In genomic region chr1:230631477-230631876, GRCh38 we compare ENCODE assay signal across 15 cellular contexts.
"Had no signal": no experiment of that assay in that cellular context is flagged by ENCODE, and none has a peak within 500 bp of the region (broad histone marks: within the 10 kb centered on the region; RNA-seq: fewer than 3 reads in every experiment).

No MANE protein-coding gene starts in this region.

- H3K4me3 ChIP-seq: MG63 had no signal

- H3K36me3 ChIP-seq: MG63 had no signal

- DNase-seq: Karpas-422, MG63, NCI-H1048, NCI-H1105, NCI-H1436 treated with DMSO at 0.1 percent for 48 hours, NCI-H187, NCI-H187 treated with DMSO at 0.1 percent for 48 hours, NCI-H1930, NCI-H2171, NCI-H2227 treated with DMSO at 0.1 percent for 48 hours, NCI-H226, NCI-H345, NCI-H446, NCI-H446 treated with DMSO at 0.1 percent for 48 hours, NCI-H524 treated with DMSO at 0.1 percent for 48 hours had no signal

- H3K9me3 ChIP-seq: MG63 had no signal
